ENCODE assay signal across 8 cellular contexts in genomic region chr4:25160714-25161598, GRCh38. TPM values are rescaled to one million over a fixed set of nuclear protein-coding genes. Genes with fewer than 3 reads are reported as not detected.
DNase-seq lines count a peak whose midpoint lies in the region; ATAC-seq and TF ChIP-seq lines count a peak whose summit lies in the region.

No MANE protein-coding gene starts in this region.

- no peaks in the 10 kb centered on the region for H3K9me3 ChIP-seq in MG63
- H3K9me3 ChIP-seq in iPS-15b (ENCODE audit: control insufficient read depth, insufficient read depth, low read length) = no peaks in the 10 kb centered on the region

- peak overlapping the region; percentile 65 for H3K27ac Mint-ChIP-seq in GM23338
- H3K27ac Mint-ChIP-seq in stimulated activated naive B cell treated with anti-CD40 and anti-IgM and Interleukin-4, amounts not matched to agents 10 μg/mL and 1 μg/mL and 100 μg/mL, for 72 hours = peak overlapping the region; percentile 100

- H3K4me1 ChIP-seq in GM23338 (ENCODE audit: insufficient read depth) (no peaks in the 10 kb centered on the region; the same call in 1 of the 2 replicates), iPS-15b (ENCODE audit: control insufficient read depth, insufficient read depth, low read length) (peaks cover 3% of the 10 kb centered on the region)

- peaks cover 19% of the 10 kb centered on the region for H3K4me1 Mint-ChIP-seq in GM23338
- H3K4me1 Mint-ChIP-seq in stimulated activated naive B cell treated with anti-CD40 and anti-IgM and Interleukin-4, amounts not matched to agents 10 μg/mL and 1 μg/mL and 100 μg/mL, for 72 hours = peaks cover 23 to 24% of the 10 kb centered on the region in 2 donors

- H3F3A ChIP-seq in GM23338 (replicated peaks; ENCODE audit: low read depth) = no peaks in the 10 kb centered on the region; the same call in 1 of the 2 replicates

- H3K79me2 ChIP-seq in GM23338 (replicated peaks; ENCODE audit: insufficient read depth) = no peaks in the 10 kb centered on the region

- peak overlapping the region; percentile 56 for H3K9ac ChIP-seq in iPS-15b (ENCODE audit: low read depth, low read length)

- peak overlapping the region; percentile 86 for H3K4me3 Mint-ChIP-seq in GM23338
- peak overlapping the region; percentile 86 to 91 for H3K4me3 Mint-ChIP-seq in stimulated activated naive B cell treated with anti-CD40 and anti-IgM and Interleukin-4, amounts not matched to agents 10 μg/mL and 1 μg/mL and 100 μg/mL, for 72 hours

- H4K20me1 ChIP-seq in GM23338 (replicated peaks; ENCODE audit: insufficient read depth) = no peaks in the 10 kb centered on the region

- H2AFZ ChIP-seq in GM23338 = peak overlapping the region; percentile 8; the same call in 1 of the 2 replicates

- H3K36me3 Mint-ChIP-seq in GM23338 (ENCODE audit: low read depth) = no peaks in the 10 kb centered on the region; the same call in 1 of the 3 replicates
- peaks cover 3 to 25% of the 10 kb centered on the region in 2 donors for H3K36me3 Mint-ChIP-seq in stimulated activated naive B cell treated with anti-CD40 and anti-IgM and Interleukin-4, amounts not matched to agents 10 μg/mL and 1 μg/mL and 100 μg/mL, for 72 hours

- H3K9me3 Mint-ChIP-seq in GM23338 = no peaks in the 10 kb centered on the region
- H3K9me3 Mint-ChIP-seq in stimulated activated naive B cell treated with anti-CD40 and anti-IgM and Interleukin-4, amounts not matched to agents 10 μg/mL and 1 μg/mL and 100 μg/mL, for 72 hours = no peaks in the 10 kb centered on the region

- DNase-seq in NCI-H2196 (lab: John Stamatoyannopoulos, UW; ENCODE audit: unreplicated experiment) (peak; percentile 47), NCI-H2196 treated with DMSO at 0.1 percent for 48 hours (lab: John Stamatoyannopoulos, UW; ENCODE audit: unreplicated experiment) (no peak), GM23338 (ENCODE audit: low spot score) (no peak), MG63 (no peak), GDM1 (lab: John Stamatoyannopoulos, UW) (no peak)
- no peak for DNase-seq in stimulated activated naive B cell treated with anti-CD40 and anti-IgM and Interleukin-4, amounts not matched to agents 10 μg/mL and 1 μg/mL and 100 μg/mL, for 72 hours

- H3K4me2 ChIP-seq in GM23338 = peak overlapping the region; percentile 82

- WGBS in adipose tissue, 3 donors = 3 to 17% (median 8%) methylated on average over 16 of the region's 16 CpGs

- no peak for TF ChIP-seq CTCF in GM23338 (conservative IDR thresholded peaks at IDR 0.05; ENCODE audit: low read depth in 2 of 2)

- H3K27me3 Mint-ChIP-seq in GM23338 (ENCODE audit: insufficient read depth, low read depth, poor library complexity) = peaks cover 13% of the 10 kb centered on the region
- no peaks in the 10 kb centered on the region for H3K27me3 Mint-ChIP-seq in stimulated activated naive B cell treated with anti-CD40 and anti-IgM and Interleukin-4, amounts not matched to agents 10 μg/mL and 1 μg/mL and 100 μg/mL, for 72 hours

- H3K36me3 ChIP-seq in GM23338 (ENCODE audit: insufficient read depth) (no peaks in the 10 kb centered on the region), MG63 (no peaks in the 10 kb centered on the region; the same call in 1 of the 2 replicates), iPS-15b (ENCODE audit: control insufficient read depth, insufficient read depth, low read length) (no peaks in the 10 kb centered on the region)

- H3K27me3 ChIP-seq in GM23338 (ENCODE audit: insufficient read depth) = no peaks in the 10 kb centered on the region
- no peaks in the 10 kb centered on the region for H3K27me3 ChIP-seq in MG63
- no peaks in the 10 kb centered on the region for H3K27me3 ChIP-seq in iPS-15b (ENCODE audit: control insufficient read depth, insufficient read depth, low read length)

- peak; percentile 24 for ATAC-seq in GM23338
- peak; percentile 59 for ATAC-seq in stimulated activated naive B cell treated with anti-CD40 and anti-IgM and Interleukin-4, amounts not matched to agents 10 μg/mL and 1 μg/mL and 100 μg/mL, for 72 hours (replicated peaks)

- H3K27ac ChIP-seq in GM23338 (ENCODE audit: low read depth) (no peak overlapping the region), adipose tissue (ENCODE audit: low read depth, low read length) (peak overlapping the region; percentile 34)

- H3K4me3 ChIP-seq in GM23338 (peak overlapping the region; percentile 67), MG63 (peak overlapping the region; percentile 74), iPS-15b (ENCODE audit: low read depth, low read length) (peak overlapping the region; percentile 90)

- no peaks in the 10 kb centered on the region for H3K9me2 ChIP-seq in GM23338 (ENCODE audit: insufficient read depth)

TF ChIP-seq in GM23338, 12 proteins besides CTCF, POLR2A, EP300 and RAD21 (continues in another document):
- TF ChIP-seq REST (IDR thresholded peaks at IDR 0.05; ENCODE audit: unreplicated experiment) (no peak), JUNB (IDR thresholded peaks at IDR 0.05; ENCODE audit: unreplicated experiment) (no peak), STAT1 (IDR thresholded peaks at IDR 0.05; ENCODE audit: unreplicated experiment) (no peak), ZNF114 (CRISPR knock-in tag; IDR thresholded peaks at IDR 0.05) (no peak), ZNF331 (CRISPR knock-in tag; IDR thresholded peaks at IDR 0.05; ENCODE audit: low read depth) (no peak), ETS1 (IDR thresholded peaks at IDR 0.05) (no peak), NANOG (IDR thresholded peaks at IDR 0.05; ENCODE audit: borderline replicate concordance) (no peak), POLR2AphosphoS5 (IDR thresholded peaks at IDR 0.05; ENCODE audit: low read depth) (no peak)

RNA-seq across cellular contexts. Expression of gene SEPSECS, which starts 0.7 kb away (rescaled TPM):
- 4.7 and 8.4 TPM in 2 replicates for total RNA-seq in GM23338 (2014; rRNA removed; shearing (Covaris generic))
- 1.2 and 2.3 TPM in 2 replicates for polyA plus RNA-seq in GM23338 (2016; fragmentation: Nextera tagmentation; extraction: Ambion mirVana)
- 3.0 and 3.6 TPM in 2 replicates for total RNA-seq in MG63 (2014; rRNA removed; shearing (Covaris generic); ENCODE audit: low replicate concordance)
- 1 to 10 TPM; 2.8 to 5.1 (median 3.6) TPM for polyA plus RNA-seq in adipose tissue
